ENCODE assay signal across 23 cellular contexts in genomic region chr20:53403029-53403428, GRCh38.
"Had no signal": no experiment of that assay in that cellular context is flagged by ENCODE, and none has a peak within 500 bp of the region (broad histone marks: within the 10 kb centered on the region; RNA-seq: fewer than 3 reads in every experiment).

No MANE protein-coding gene starts in this region.

- H3K27me3 Mint-ChIP-seq: progenitor cell of endocrine pancreas; stimulated activated memory B cell treated with anti-CD40 and anti-IgM and Interleukin-4, amounts not matched to agents 10 μg/mL and 1 μg/mL and 100 μg/mL, for 72 hours had no signal

- H3K27ac Mint-ChIP-seq: immature natural killer cell; natural killer cell treated with Interleukin-12 subunit alpha and Interleukin-12 subunit beta and Interleukin-15 and Interleukin-18, amount 100 ng/mL, for 72 hours; progenitor cell of endocrine pancreas; stimulated activated memory B cell treated with anti-CD40 and anti-IgM and Interleukin-4, amounts not matched to agents 10 μg/mL and 1 μg/mL and 100 μg/mL, for 72 hours had no signal

- DNase-seq: hypothalamus; immature natural killer cell; kidney; left colon; left lung; lower lobe of right lung; mammary epithelial cell; mesenchymal stem cell; ovary; right lobe of liver; stimulated activated CD4-positive, alpha-beta T cell treated with anti-CD3 and anti-CD28 coated beads, Interleukin-2, amount 100 ng/mL, for 48 hours; stimulated activated CD8-positive, alpha-beta memory T cell treated with anti-CD3 and anti-CD28 coated beads, Interleukin-4, amount 100 ng/mL, for 48 hours; stimulated activated naive CD4-positive, alpha-beta T cell treated with Interleukin-2 at 50 U/mL for 16 hours; stomach; testis; tibial artery; trophoblast cell; upper lobe of right lung had no signal

- H3K4me1 Mint-ChIP-seq: immature natural killer cell; stimulated activated memory B cell treated with anti-CD40 and anti-IgM and Interleukin-4, amounts not matched to agents 10 μg/mL and 1 μg/mL and 100 μg/mL, for 72 hours had no signal

- H3K4me3 Mint-ChIP-seq: immature natural killer cell; natural killer cell treated with Interleukin-12 subunit alpha and Interleukin-12 subunit beta and Interleukin-15 and Interleukin-18, amount 100 ng/mL, for 72 hours; stimulated activated memory B cell treated with anti-CD40 and anti-IgM and Interleukin-4, amounts not matched to agents 10 μg/mL and 1 μg/mL and 100 μg/mL, for 72 hours had no signal

- H3K36me3 ChIP-seq: left lung, lower lobe of right lung, ovary, right atrium auricular region, right lobe of liver, stomach, tibial artery, upper lobe of right lung had no signal

- ATAC-seq: left colon; left lung; lower lobe of right lung; natural killer cell treated with Interleukin-12 subunit alpha and Interleukin-12 subunit beta and Interleukin-15 and Interleukin-18, amount 100 ng/mL, for 72 hours; right lobe of liver; stimulated activated memory B cell treated with anti-CD40 and anti-IgM and Interleukin-4, amounts not matched to agents 10 μg/mL and 1 μg/mL and 100 μg/mL, for 72 hours; upper lobe of right lung had no signal

- H3K4me1 ChIP-seq: left lung, right lobe of liver, stomach, tibial artery, upper lobe of right lung had no signal

- H3K36me3 Mint-ChIP-seq: natural killer cell treated with Interleukin-12 subunit alpha and Interleukin-12 subunit beta and Interleukin-15 and Interleukin-18, amount 100 ng/mL, for 72 hours had no signal

- H3K4me3 ChIP-seq: left lung, lower lobe of right lung, ovary, right atrium auricular region, right lobe of liver, smooth muscle cell, stomach, testis, tibial artery, upper lobe of right lung had no signal

- H3K9me3 Mint-ChIP-seq: natural killer cell treated with Interleukin-12 subunit alpha and Interleukin-12 subunit beta and Interleukin-15 and Interleukin-18, amount 100 ng/mL, for 72 hours had no signal

- H3K27ac ChIP-seq: left lung, lower lobe of right lung, ovary, right atrium auricular region, right lobe of liver, stomach, testis, tibial artery, upper lobe of right lung had no signal

- H3K27me3 ChIP-seq: left lung, ovary, right atrium auricular region, right lobe of liver, stomach, testis, tibial artery, upper lobe of right lung had no signal

- H3K9me3 ChIP-seq: left lung, lower lobe of right lung, ovary, right lobe of liver, stomach, testis, upper lobe of right lung had no signal
